ENCODE assay signal across 9 cellular contexts in genomic region chr2:71778514-71779305, GRCh38.
DNase-seq lines count a peak whose midpoint lies in the region; TF ChIP-seq lines count a peak whose summit lies in the region.
"Had no signal": no experiment of that assay in that cellular context is flagged by ENCODE, and none has a peak within 500 bp of the region (broad histone marks: within the 10 kb centered on the region; RNA-seq: fewer than 3 reads in every experiment).

No MANE protein-coding gene starts in this region.

- peaks cover 37% of the 10 kb centered on the region for H3K4me1 Mint-ChIP-seq in mesothelial cell of epicardium

- DNase-seq in ELR (ENCODE audit: low read depth) (peak; percentile 30), LHCN-M2 (ENCODE audit: low read depth) (peak; percentile 35), cerebellar cortex (ENCODE audit: low spot score) (peak; percentile 81), mesothelial cell of epicardium (ENCODE audit: low spot score in 2 of 2, unreplicated experiment in 2 of 2) (no peak), SK-N-DZ (ENCODE audit: low spot score) (no peak), activated gamma-delta T cell (lab: John Stamatoyannopoulos, UW) (no peak), NCI-H2029 treated with DMSO at 0.1 percent for 48 hours (lab: John Stamatoyannopoulos, UW) (no peak), HUDEP-2 (lab: John Stamatoyannopoulos, UW; ENCODE audit: unreplicated experiment in 76 of 76) (no peak)
- DNase-seq: COR-L47 had no signal

- H3K9me3 Mint-ChIP-seq in mesothelial cell of epicardium: no peaks in the 10 kb centered on the region

- no peaks in the 10 kb centered on the region for H3K27me3 Mint-ChIP-seq in mesothelial cell of epicardium (ENCODE audit: low read depth)

- no peak for TF ChIP-seq CTCF in mesothelial cell of epicardium (IDR thresholded peaks at IDR 0.05; ENCODE audit: unreplicated experiment)

- H3K27ac Mint-ChIP-seq in mesothelial cell of epicardium: peak overlapping the region; percentile 87

- no peak overlapping the region for H3K4me3 Mint-ChIP-seq in mesothelial cell of epicardium

- H3K36me3 Mint-ChIP-seq in mesothelial cell of epicardium: no peaks in the 10 kb centered on the region

Comparison
In these comparisons a context has a peak if more than half of its experiments do, and no peak if none do; other contexts are left out.
1. DNase-seq: peak in ELR (single experiment), LHCN-M2 (single experiment) and cerebellar cortex (single experiment); none in mesothelial cell of epicardium (0 of 2), SK-N-DZ (single experiment), activated gamma-delta T cell (single experiment), NCI-H2029 treated with DMSO at 0.1 percent for 48 hours (single experiment) and HUDEP-2 (0 of 76).